1 cellular context compared by ENCODE assay signal in genomic region chr2:152175368-152176112, GRCh38.
TF ChIP-seq lines count a peak whose summit lies in the region.

Gene STAM2 (minus strand): TSS chr2:152175763. CDS start chr2:152175642, 121 bp downstream.

TF ChIP-seq in K562, 482 proteins besides CTCF, POLR2A, EP300 and RAD21 (continued from another document and continues in another):
- no peak for TF ChIP-seq RERE (CRISPR knock-in tag; IDR thresholded peaks at IDR 0.05; ENCODE audit: borderline replicate concordance)
- no peak for TF ChIP-seq HDGF (IDR thresholded peaks at IDR 0.05)
- TF ChIP-seq DACH1 (IDR thresholded peaks at IDR 0.05; ENCODE audit: partially characterized antibody) = peak; percentile 98
- TF ChIP-seq ZNF583 (CRISPR knock-in tag; IDR thresholded peaks at IDR 0.05) = no peak
- no peak for TF ChIP-seq COPS2 (conservative IDR thresholded peaks at IDR 0.05)
- TF ChIP-seq BRD9 (IDR thresholded peaks at IDR 0.05; ENCODE audit: low read depth, partially characterized antibody) = no peak
- peak; percentile 100 for TF ChIP-seq SMAD4 (CRISPR knock-in tag; conservative IDR thresholded peaks at IDR 0.05)
- no peak for TF ChIP-seq MGA (IDR thresholded peaks at IDR 0.05)
- peak; percentile 72; the same call in 1 of the 2 replicates for TF ChIP-seq MBD2 (IDR thresholded peaks at IDR 0.05; ENCODE audit: borderline replicate concordance, low read depth)
- TF ChIP-seq RCOR1 (IDR thresholded peaks at IDR 0.05; ENCODE audit: borderline replicate concordance in 1 of 2, low read depth in 2 of 2, low read length in 2 of 2) = peak in 1 of 2 experiments; percentile 22; a peak in 2 of 4 replicates
- TF ChIP-seq, protein P1, sequence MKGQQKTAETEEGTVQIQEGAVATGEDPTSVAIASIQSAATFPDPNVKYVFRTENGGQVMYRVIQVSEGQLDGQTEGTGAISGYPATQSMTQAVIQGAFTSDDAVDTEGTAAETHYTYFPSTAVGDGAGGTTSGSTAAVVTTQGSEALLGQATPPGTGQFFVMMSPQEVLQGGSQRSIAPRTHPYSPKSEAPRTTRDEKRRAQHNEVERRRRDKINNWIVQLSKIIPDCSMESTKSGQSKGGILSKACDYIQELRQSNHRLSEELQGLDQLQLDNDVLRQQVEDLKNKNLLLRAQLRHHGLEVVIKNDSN (CRISPR knock-in tag; IDR thresholded peaks at IDR 0.05) = no peak
- TF ChIP-seq FOXA3 (CRISPR knock-in tag; conservative IDR thresholded peaks at IDR 0.05 in 1 of 2, IDR thresholded peaks at IDR 0.05 in 1 of 2) = 0 out of 4 replicates have a peak, but pooled peaks of 1 of the 2 experiments have one; percentile 20
- TF ChIP-seq ZNF407 (IDR thresholded peaks at IDR 0.05; ENCODE audit: low read depth) = peak; percentile 96
- no peak for TF ChIP-seq ZC3H4 (CRISPR knock-in tag; IDR thresholded peaks at IDR 0.05; ENCODE audit: borderline replicate concordance)
- TF ChIP-seq, protein P2, sequence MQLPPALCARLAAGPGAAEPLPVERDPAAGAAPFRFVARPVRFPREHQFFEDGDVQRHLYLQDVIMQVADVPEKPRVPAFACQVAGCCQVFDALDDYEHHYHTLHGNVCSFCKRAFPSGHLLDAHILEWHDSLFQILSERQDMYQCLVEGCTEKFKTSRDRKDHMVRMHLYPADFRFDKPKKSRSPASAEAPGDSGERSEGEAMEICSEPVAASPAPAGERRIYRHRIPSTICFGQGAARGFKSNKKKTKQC (CRISPR knock-in tag; IDR thresholded peaks at IDR 0.05) = peak; percentile 25; the same call in 1 of the 2 replicates
- no peak for TF ChIP-seq ZSCAN32 (CRISPR knock-in tag; IDR thresholded peaks at IDR 0.05)
- peak; percentile 98 for TF ChIP-seq ZFX (CRISPR knock-in tag; IDR thresholded peaks at IDR 0.05)
- TF ChIP-seq, protein P3, sequence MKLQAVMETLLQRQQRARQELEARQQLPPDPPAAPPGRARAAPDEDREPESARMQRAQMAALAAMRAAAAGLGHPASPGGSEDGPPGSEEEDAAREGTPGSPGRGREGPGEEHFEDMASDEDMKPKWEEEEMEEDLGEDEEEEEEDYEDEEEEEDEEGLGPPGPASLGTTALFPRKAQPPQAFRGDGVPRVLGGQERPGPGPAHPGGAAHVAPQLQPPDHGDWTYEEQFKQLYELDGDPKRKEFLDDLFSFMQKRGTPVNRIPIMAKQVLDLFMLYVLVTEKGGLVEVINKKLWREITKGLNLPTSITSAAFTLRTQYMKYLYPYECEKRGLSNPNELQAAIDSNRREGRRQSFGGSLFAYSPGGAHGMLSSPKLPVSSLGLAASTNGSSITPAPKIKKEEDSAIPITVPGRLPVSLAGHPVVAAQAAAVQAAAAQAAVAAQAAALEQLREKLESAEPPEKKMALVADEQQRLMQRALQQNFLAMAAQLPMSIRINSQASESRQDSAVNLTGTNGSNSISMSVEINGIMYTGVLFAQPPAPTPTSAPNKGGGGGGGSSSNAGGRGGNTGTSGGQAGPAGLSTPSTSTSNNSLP (IDR thresholded peaks at IDR 0.05; ENCODE audit: borderline replicate concordance, low read depth, low read length) = peak; percentile 16; the same call in 1 of the 2 replicates
